ENCODE assay signal across 9 cellular contexts in genomic region chr1:155049651-155050559, GRCh38. TPM values are rescaled to one million over a fixed set of nuclear protein-coding genes. Genes with fewer than 3 reads are reported as not detected.
DNase-seq lines count a peak whose midpoint lies in the region; ATAC-seq and TF ChIP-seq lines count a peak whose summit lies in the region.
"Had no signal": no experiment of that assay in that cellular context is flagged by ENCODE, and none has a peak within 500 bp of the region (broad histone marks: within the 10 kb centered on the region; RNA-seq: fewer than 3 reads in every experiment).

No MANE protein-coding gene starts in this region.

- H3K4ac ChIP-seq in H9 (ENCODE audit: low read depth, low read length) = no peak overlapping the region

- H2BK5ac ChIP-seq in H9 (ENCODE audit: insufficient read length, low read length) = no peak overlapping the region

- no peak overlapping the region for H4K5ac ChIP-seq in H9 (ENCODE audit: insufficient read length, low read depth, low read length)

- no peak overlapping the region for H3T11ph ChIP-seq in H9 (ENCODE audit: low read length)

- H3K27ac ChIP-seq in A673 (ENCODE audit: low read depth, low read length, poor library complexity, severe bottlenecking) = peak overlapping the region; percentile 47
- no peak overlapping the region for H3K27ac ChIP-seq in H9 (ENCODE audit: insufficient read length, low read depth, low read length)
- H3K27ac ChIP-seq in substantia nigra (ENCODE audit: low read depth, low read length, poor library complexity, severe bottlenecking) = peak overlapping the region; percentile 91

- no peaks in the 10 kb centered on the region for H3K79me1 ChIP-seq in H9 (ENCODE audit: insufficient read depth, low read depth, low read length, poor library complexity, severe bottlenecking)

- peak overlapping the region; percentile 89 for H3K4me3 ChIP-seq in A673 (ENCODE audit: low read depth, low read length, poor library complexity, severe bottlenecking)
- peak overlapping the region; percentile 92 for H3K4me3 ChIP-seq in iPS-15b (ENCODE audit: low read depth, low read length)

- H2AK5ac ChIP-seq in H9 (ENCODE audit: insufficient read length, low read length) = no peak overlapping the region

- peaks cover 27 to 48% of the 10 kb centered on the region in 2 experiments for H3K4me1 Mint-ChIP-seq in H9
- peaks cover 38% of the 10 kb centered on the region for H3K4me1 Mint-ChIP-seq in activated CD8-positive, alpha-beta T cell treated with anti-CD3 and anti-CD28 coated beads, Interleukin-2, amount 10 ng/mL, durations not matched to agents 7 days and 5 days (ENCODE audit: low read depth)

- WGBS in H9 (ENCODE audit: extremely low coverage, insufficient read length, low lambda C conversion rate) = no CpG with 5 or more reads among the region's 10 CpGs

- CTCF ChIA-PET in A673 (lab: Charles Lee) = interaction anchor here (1.0 to 1.4 kb wide), 2 partner anchors 33 to 50 kb away, joined by 7 to 10 read pairs; no protein-coding TSS in a partner anchor
- CTCF ChIA-PET in activated CD8-positive, alpha-beta T cell treated with anti-CD3 and anti-CD28 coated beads, Interleukin-2, amount 10 ng/mL, durations not matched to agents 7 days and 5 days (lab: Charles Lee) = interaction anchor here (0.8 to 13.8 kb wide), 17 partner anchors 6 to 113 kb away, joined by 3 to 205 read pairs (median 11); partner anchors contain the start of genes ADAM15, EFNA4, FLAD1 and PBXIP1

- H3K9me3 ChIP-seq in A673 (ENCODE audit: low read depth, low read length, poor library complexity, severe bottlenecking) (no peaks in the 10 kb centered on the region), H9 (ENCODE audit: control insufficient read depth, low read depth, low read length) (no peaks in the 10 kb centered on the region), iPS-15b (ENCODE audit: control insufficient read depth, insufficient read depth, low read length) (no peaks in the 10 kb centered on the region)

- BruUV-seq in A673 (replicated peaks; lab: Mats Ljungman, UMichigan) = no TSS peak

- no peaks in the 10 kb centered on the region; a peak in 2 of 7 replicates for H3K36me3 Mint-ChIP-seq in H9 (ENCODE audit: insufficient read depth in 1 of 3, low read depth in 3 of 3)
- H3K36me3 Mint-ChIP-seq in activated CD8-positive, alpha-beta T cell treated with anti-CD3 and anti-CD28 coated beads, Interleukin-2, amount 10 ng/mL, durations not matched to agents 7 days and 5 days (ENCODE audit: low read depth) = no peaks in the 10 kb centered on the region

- H2BK15ac ChIP-seq in H9 (ENCODE audit: low read depth, low read length) = no peak overlapping the region

- POLR2A ChIA-PET in A673 (lab: Charles Lee; ENCODE audit: low non-redundant PET) = interaction anchor here (0.5 kb wide), 1 partner anchor 51 kb away, joined by 4 read pairs; no protein-coding TSS in a partner anchor
- POLR2A ChIA-PET in activated CD8-positive, alpha-beta T cell treated with anti-CD3 and anti-CD28 coated beads, Interleukin-2, amount 10 ng/mL, durations not matched to agents 7 days and 5 days (lab: Charles Lee) = interaction anchor here (1.9 kb wide), 1 partner anchor 10 kb away, joined by 7 read pairs; no protein-coding TSS in a partner anchor

- H2BK20ac ChIP-seq in H9 (ENCODE audit: low read depth, low read length, poor library complexity, severe bottlenecking) = no peak overlapping the region

- peak overlapping the region; percentile 8 for H3K9ac ChIP-seq in H9 (ENCODE audit: extremely low read depth, insufficient read length, low read length)
- peak overlapping the region; percentile 41 for H3K9ac ChIP-seq in iPS-15b (ENCODE audit: low read depth, low read length)

- no peak overlapping the region for H3K14ac ChIP-seq in H9 (ENCODE audit: insufficient read depth, low read length)

- H3K79me2 ChIP-seq in H9 (ENCODE audit: insufficient read depth, low read length) = no peaks in the 10 kb centered on the region

- no peak for ATAC-seq in activated CD8-positive, alpha-beta T cell treated with anti-CD3 and anti-CD28 coated beads, Interleukin-2, amount 10 ng/mL, durations not matched to agents 7 days and 5 days
- no peak for ATAC-seq in HG03280 (IDR thresholded peaks at IDR 0.05; ENCODE audit: unreplicated experiment)
- no peak for ATAC-seq in HG03095 (IDR thresholded peaks at IDR 0.05; ENCODE audit: unreplicated experiment)

- peak overlapping the region in 2 of 3 experiments; percentile 25 to 77; a peak in 2 of 7 replicates for H3K27ac Mint-ChIP-seq in H9
- peak overlapping the region; percentile 68 for H3K27ac Mint-ChIP-seq in activated CD8-positive, alpha-beta T cell treated with anti-CD3 and anti-CD28 coated beads, Interleukin-2, amount 10 ng/mL, durations not matched to agents 7 days and 5 days

- TF ChIP-seq CTCF in A673 (conservative IDR thresholded peaks at IDR 0.05; ENCODE audit: low read depth, low read length) (no peak), H9 (conservative IDR thresholded peaks at IDR 0.05) (no peak)

- no peaks in the 10 kb centered on the region for H3K36me3 ChIP-seq in A673 (ENCODE audit: insufficient read depth, low read length, poor library complexity, severe bottlenecking)
- no peaks in the 10 kb centered on the region for H3K36me3 ChIP-seq in iPS-15b (ENCODE audit: control insufficient read depth, insufficient read depth, low read length)

- no peak overlapping the region for H2AFZ ChIP-seq in H9 (ENCODE audit: low read length)

- H3K27me3 ChIP-seq in A673 (replicated peaks; ENCODE audit: insufficient read depth, low read depth, low read length, poor library complexity) (no peaks in the 10 kb centered on the region), H9 (ENCODE audit: insufficient read depth, low read length) (peaks cover 4% of the 10 kb centered on the region; the same call in 1 of the 2 replicates), iPS-15b (ENCODE audit: control insufficient read depth, insufficient read depth, low read length) (peaks cover 35% of the 10 kb centered on the region)

- H3K4me1 ChIP-seq in A673 (ENCODE audit: insufficient read depth, low read length, poor library complexity, severe bottlenecking) (peaks cover 20% of the 10 kb centered on the region), H9 (ENCODE audit: insufficient read depth, low read length) (no peaks in the 10 kb centered on the region; the same call in 1 of the 2 replicates), iPS-15b (ENCODE audit: control insufficient read depth, insufficient read depth, low read length) (peaks cover 3% of the 10 kb centered on the region)

- H3K23ac ChIP-seq in H9 (ENCODE audit: insufficient read length, low read depth, low read length) = no peak overlapping the region

- H3K4me3 Mint-ChIP-seq in H9 = peak overlapping the region; percentile 67 to 88
- peak overlapping the region; percentile 83 for H3K4me3 Mint-ChIP-seq in activated CD8-positive, alpha-beta T cell treated with anti-CD3 and anti-CD28 coated beads, Interleukin-2, amount 10 ng/mL, durations not matched to agents 7 days and 5 days

- H3K9me3 Mint-ChIP-seq in H9 = no peaks in the 10 kb centered on the region
- no peaks in the 10 kb centered on the region for H3K9me3 Mint-ChIP-seq in activated CD8-positive, alpha-beta T cell treated with anti-CD3 and anti-CD28 coated beads, Interleukin-2, amount 10 ng/mL, durations not matched to agents 7 days and 5 days (ENCODE audit: insufficient read depth)

- DNase-seq in A673 (ENCODE audit: low spot score) (peak; percentile 39), H9 (no peak), substantia nigra (lab: John Stamatoyannopoulos, UW) (no peak), OCI-M1 (lab: John Stamatoyannopoulos, UW) (no peak)
- no peak for DNase-seq in activated CD8-positive, alpha-beta T cell treated with anti-CD3 and anti-CD28 coated beads, Interleukin-2, amount 10 ng/mL, durations not matched to agents 7 days and 5 days

- no peak overlapping the region for H2BK12ac ChIP-seq in H9 (ENCODE audit: insufficient read length, low read depth, low read length)

- H2BK120ac ChIP-seq in H9 (ENCODE audit: low read depth, low read length, poor library complexity, severe bottlenecking) = no peak overlapping the region

- intact Hi-C loops in A673 (cut with micrococcal nuclease; ENCODE audit: unreplicated experiment) = no loop called here

- H4K20me1 ChIP-seq in H9 (ENCODE audit: control insufficient read depth, insufficient read depth, insufficient read length) = no peaks in the 10 kb centered on the region

- H4K8ac ChIP-seq in H9 (replicated peaks; ENCODE audit: insufficient read length, low read depth, low read length) = no peak overlapping the region

- no peak overlapping the region for H3K56ac ChIP-seq in H9 (ENCODE audit: insufficient read length, low read depth, low read length)

- H4K91ac ChIP-seq in H9 (ENCODE audit: insufficient read length, low read depth, low read length) = no peak overlapping the region

- peak overlapping the region; percentile 67 for H3K4me2 ChIP-seq in H9 (ENCODE audit: insufficient read depth, insufficient read length, low read length)

- no peak overlapping the region for H3K18ac ChIP-seq in H9 (ENCODE audit: insufficient read length, low read depth, low read length)

- peaks cover 16% of the 10 kb centered on the region for H3K23me2 ChIP-seq in H9 (ENCODE audit: insufficient read length, low read depth, low read length, poor library complexity, severe bottlenecking)

- peaks cover 19% of the 10 kb centered on the region for H3K27me3 Mint-ChIP-seq in H9 (ENCODE audit: low read depth)
- peaks cover 3% of the 10 kb centered on the region for H3K27me3 Mint-ChIP-seq in activated CD8-positive, alpha-beta T cell treated with anti-CD3 and anti-CD28 coated beads, Interleukin-2, amount 10 ng/mL, durations not matched to agents 7 days and 5 days (ENCODE audit: low read depth)

RNA-seq across cellular contexts. Expression of gene ADAM15, which starts 1.2 kb away (rescaled TPM):
- total RNA-seq in A673 (2021) (36.3 and 48.5 TPM in 2 replicates), H9 (2021) (29.6 and 30.6 TPM in 2 replicates)
- total RNA-seq in activated CD8-positive, alpha-beta T cell treated with anti-CD3 and anti-CD28 coated beads, Interleukin-2, amount 10 ng/mL, durations not matched to agents 7 days and 5 days = 10 to 100 TPM; 29.7 to 29.8 TPM

RNA-seq across cellular contexts. Expression of gene EFNA4, which starts 13.6 kb away (rescaled TPM):
- 17.0 and 18.8 TPM in 2 replicates for total RNA-seq in A673 (2021)
- total RNA-seq in H9 (2021) = 11.7 and 11.8 TPM in 2 replicates
- total RNA-seq in activated CD8-positive, alpha-beta T cell treated with anti-CD3 and anti-CD28 coated beads, Interleukin-2, amount 10 ng/mL, durations not matched to agents 7 days and 5 days = 1 to 10 TPM; 7.8 to 9.7 TPM

RNA-seq across cellular contexts. Expression of gene DCST1, which starts 16.3 kb away (rescaled TPM):
- not detected in 2 replicates for total RNA-seq in A673 (2021)
- not detected in 2 replicates for total RNA-seq in H9 (2021)
- not detected for total RNA-seq in activated CD8-positive, alpha-beta T cell treated with anti-CD3 and anti-CD28 coated beads, Interleukin-2, amount 10 ng/mL, durations not matched to agents 7 days and 5 days
- total RNA-seq: kidney epithelial cell had no signal

RNA-seq across cellular contexts. Expression of gene DCST2, which starts 16.3 kb away (rescaled TPM):
- total RNA-seq in A673 (2021) = 0.21 TPM in 1 of 2 replicates, not detected in the other
- 0.35 and 0.44 TPM in 2 replicates for total RNA-seq in H9 (2021)
- under 1 TPM; 0.24 to 0.37 TPM for total RNA-seq in activated CD8-positive, alpha-beta T cell treated with anti-CD3 and anti-CD28 coated beads, Interleukin-2, amount 10 ng/mL, durations not matched to agents 7 days and 5 days
- total RNA-seq: kidney epithelial cell had no signal

RNA-seq across cellular contexts. Expression of gene EFNA3, which starts 28.7 kb away (rescaled TPM):
- total RNA-seq in A673 (2021) = 5.8 and 8.9 TPM in 2 replicates
- 3.9 and 4.6 TPM in 2 replicates for total RNA-seq in H9 (2021)
- total RNA-seq in activated CD8-positive, alpha-beta T cell treated with anti-CD3 and anti-CD28 coated beads, Interleukin-2, amount 10 ng/mL, durations not matched to agents 7 days and 5 days = 1 to 10 TPM; 3.8 to 5.5 TPM
